ENCODE assay signal across 11 cellular contexts in the genomic region with DNA sequence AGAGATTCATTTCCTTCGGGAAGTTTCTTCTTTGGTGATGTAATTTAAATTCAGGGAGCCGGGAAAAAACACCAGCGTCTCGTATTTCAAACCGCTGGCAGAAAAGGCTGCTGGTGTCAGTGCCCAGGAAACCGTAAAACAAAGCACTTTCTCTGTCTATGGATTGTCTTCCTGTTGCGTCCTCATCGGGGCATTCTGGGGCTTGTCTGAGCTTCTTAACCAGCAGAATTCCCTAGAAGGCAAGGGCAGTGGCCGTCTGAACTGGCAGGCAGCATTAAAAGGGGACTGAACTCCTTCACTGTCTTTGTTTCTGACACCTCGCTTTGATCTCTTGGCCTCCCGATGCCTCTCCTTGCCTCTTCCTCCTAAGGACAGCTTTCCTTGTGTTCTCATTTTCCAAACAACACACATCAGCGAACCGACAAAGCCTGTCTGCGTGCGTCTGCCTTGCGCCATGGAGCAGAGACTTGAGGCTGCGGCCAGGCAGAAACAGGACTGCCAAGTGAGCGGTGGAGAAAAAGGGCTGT.
DNase-seq lines count a peak whose midpoint lies in the region; ATAC-seq, FAIRE-seq and TF ChIP-seq lines count a peak whose summit lies in the region.
"Had no signal": no experiment of that assay in that cellular context is flagged by ENCODE, and none has a peak within 500 bp of the region (broad histone marks: within the 10 kb centered on the region; RNA-seq: fewer than 3 reads in every experiment).

No MANE protein-coding gene starts in this region.

- BruUV-seq in endothelial cell of umbilical vein (replicated peaks; lab: Mats Ljungman, UMichigan), result TSS peak; percentile 99

- no peaks in the 10 kb centered on the region for H3K4me1 Mint-ChIP-seq in activated CD8-positive, alpha-beta T cell treated with anti-CD3 and anti-CD28 coated beads, Interleukin-2, amount 10 ng/mL, durations not matched to agents 7 days and 5 days (ENCODE audit: low read depth)
- no peaks in the 10 kb centered on the region for H3K4me1 Mint-ChIP-seq in activated naive CD8-positive, alpha-beta T cell treated with anti-CD3 and anti-CD28 coated beads for 36 hours
- H3K4me1 Mint-ChIP-seq: central memory CD8-positive, alpha-beta T cell had no signal

- no peaks in the 10 kb centered on the region for H3K79me2 ChIP-seq in endothelial cell of umbilical vein (ENCODE audit: control insufficient read depth, insufficient read depth, low read length)

- no peak for TF ChIP-seq CTCF in endothelial cell of umbilical vein (IDR thresholded peaks at IDR 0.05; ENCODE audit: extremely low read depth in 1 of 2, insufficient read depth in 1 of 2, low read depth in 1 of 2, low read length in 2 of 2)

- no peak for ATAC-seq in activated CD8-positive, alpha-beta T cell treated with anti-CD3 and anti-CD28 coated beads, Interleukin-2, amount 10 ng/mL, durations not matched to agents 7 days and 5 days
- ATAC-seq in GM18858 (IDR thresholded peaks at IDR 0.05; ENCODE audit: unreplicated experiment), result no peak
- ATAC-seq: GM12878 had no signal

- dilution Hi-C loops in endothelial cell of umbilical vein (cut with MboI; ENCODE audit: extremely low pct_ligation_motif_present, low sequenced_read_pairs), result no loop called here

- H3K9me3 Mint-ChIP-seq in activated CD8-positive, alpha-beta T cell treated with anti-CD3 and anti-CD28 coated beads, Interleukin-2, amount 10 ng/mL, durations not matched to agents 7 days and 5 days (ENCODE audit: insufficient read depth), result no peaks in the 10 kb centered on the region
- H3K9me3 Mint-ChIP-seq in activated naive CD8-positive, alpha-beta T cell treated with anti-CD3 and anti-CD28 coated beads for 36 hours, result no peaks in the 10 kb centered on the region

- H3K27ac ChIP-seq in endothelial cell of umbilical vein (ENCODE audit: insufficient read depth, low read depth, low read length), result peak overlapping the region; percentile 75

- H3K4me1 ChIP-seq in endothelial cell of umbilical vein (ENCODE audit: control insufficient read depth, extremely low read depth, insufficient read depth, low read length), result peaks cover 23% of the 10 kb centered on the region
- H3K4me1 ChIP-seq in neuron (ENCODE audit: insufficient read depth, low read length), result peaks cover 15% of the 10 kb centered on the region

- peak; percentile 95 for FAIRE-seq in endothelial cell of umbilical vein (lab: Jason Lieb, UNC)
- FAIRE-seq: GM12878 had no signal

- H3K36me3 ChIP-seq in endothelial cell of umbilical vein (ENCODE audit: control insufficient read depth in 2 of 2, extremely low read depth in 1 of 2, insufficient read depth in 2 of 2, low read length in 2 of 2) (no peaks in the 10 kb centered on the region), neuron (ENCODE audit: insufficient read depth, low read length) (no peaks in the 10 kb centered on the region)

- intact Hi-C loops in endothelial cell of umbilical vein (cut with micrococcal nuclease), result loop anchor here (1.0 to 5.0 kb wide), 7 partner anchors 10 to 597 kb away; no protein-coding TSS in a partner anchor

- H2AFZ ChIP-seq in endothelial cell of umbilical vein (ENCODE audit: low read depth, low read length) (peak overlapping the region; percentile 23), neuron (ENCODE audit: low read depth, low read length) (no peak overlapping the region)

- no peaks in the 10 kb centered on the region for H4K20me1 ChIP-seq in endothelial cell of umbilical vein (replicated peaks; ENCODE audit: control insufficient read depth, extremely low read depth, insufficient read depth, low read length)

- no peaks in the 10 kb centered on the region for H3K27me3 ChIP-seq in endothelial cell of umbilical vein (ENCODE audit: control insufficient read depth in 2 of 2, insufficient read depth in 2 of 2, low read length in 2 of 2)
- peaks cover 2% of the 10 kb centered on the region for H3K27me3 ChIP-seq in neuron (ENCODE audit: insufficient read depth, low read length)

- POLR2A ChIA-PET in endothelial cell of umbilical vein (lab: Charles Lee), result no interaction called here
- POLR2A ChIA-PET in activated CD8-positive, alpha-beta T cell treated with anti-CD3 and anti-CD28 coated beads, Interleukin-2, amount 10 ng/mL, durations not matched to agents 7 days and 5 days (lab: Charles Lee), result no interaction called here

- DNase-seq in DMS53 treated with DMSO at 0.1 percent for 48 hours (lab: John Stamatoyannopoulos, UW; ENCODE audit: unreplicated experiment) (peak; percentile 6), NCI-H2227 treated with DMSO at 0.1 percent for 48 hours (lab: John Stamatoyannopoulos, UW) (peak; percentile 11), endothelial cell of umbilical vein (ENCODE audit: low read depth, low spot score) (peak; percentile 94), NOMO-1 treated with DMSO at 0.1 percent for 48 hours (lab: John Stamatoyannopoulos, UW; ENCODE audit: unreplicated experiment) (no peak)
- DNase-seq in activated CD8-positive, alpha-beta T cell treated with anti-CD3 and anti-CD28 coated beads, Interleukin-2, amount 10 ng/mL, durations not matched to agents 7 days and 5 days, result no peak
- no peak for DNase-seq in activated naive CD8-positive, alpha-beta T cell treated with anti-CD3 and anti-CD28 coated beads for 36 hours
- DNase-seq: NCI-H524 had no signal

- H3K4me2 ChIP-seq in endothelial cell of umbilical vein (ENCODE audit: insufficient read depth, low read length), result peak overlapping the region; percentile 50

- no peaks in the 10 kb centered on the region for H3K9me3 ChIP-seq in endothelial cell of umbilical vein (replicated peaks; ENCODE audit: control insufficient read depth, insufficient read depth, low read length)
- no peaks in the 10 kb centered on the region for H3K9me3 ChIP-seq in neuron (ENCODE audit: low read length)

- no peak overlapping the region for H3K4me3 Mint-ChIP-seq in activated CD8-positive, alpha-beta T cell treated with anti-CD3 and anti-CD28 coated beads, Interleukin-2, amount 10 ng/mL, durations not matched to agents 7 days and 5 days
- H3K4me3 Mint-ChIP-seq in activated naive CD8-positive, alpha-beta T cell treated with anti-CD3 and anti-CD28 coated beads for 36 hours, result no peak overlapping the region
- H3K4me3 Mint-ChIP-seq: central memory CD8-positive, alpha-beta T cell had no signal

- H3K27me3 Mint-ChIP-seq in activated CD8-positive, alpha-beta T cell treated with anti-CD3 and anti-CD28 coated beads, Interleukin-2, amount 10 ng/mL, durations not matched to agents 7 days and 5 days (ENCODE audit: low read depth), result peaks cover 3% of the 10 kb centered on the region
- peaks cover 4% of the 10 kb centered on the region for H3K27me3 Mint-ChIP-seq in activated naive CD8-positive, alpha-beta T cell treated with anti-CD3 and anti-CD28 coated beads for 36 hours

- TF ChIP-seq POLR2A in endothelial cell of umbilical vein (IDR thresholded peaks at IDR 0.05; ENCODE audit: low read depth, low read length), result peak; percentile 54

- peak overlapping the region; percentile 52 for H3K9ac ChIP-seq in endothelial cell of umbilical vein (replicated peaks; ENCODE audit: extremely low read depth, insufficient read depth, low read length)

- H3K9me1 ChIP-seq in endothelial cell of umbilical vein (replicated peaks; ENCODE audit: control insufficient read depth, extremely low read depth, insufficient read depth, low read length), result no peaks in the 10 kb centered on the region

- CTCF ChIA-PET in endothelial cell of umbilical vein (lab: Charles Lee), result interaction anchor here (0.9 to 1.5 kb wide), 5 partner anchors 9 to 80 kb away, joined by 3 to 7 read pairs (median 4); no protein-coding TSS in a partner anchor
- CTCF ChIA-PET in activated CD8-positive, alpha-beta T cell treated with anti-CD3 and anti-CD28 coated beads, Interleukin-2, amount 10 ng/mL, durations not matched to agents 7 days and 5 days (lab: Charles Lee), result no interaction called here

- H3K4me3 ChIP-seq in endothelial cell of umbilical vein (replicated peaks in 1 of 3; ENCODE audit: insufficient read depth in 1 of 3, low read depth in 1 of 3, low read length in 3 of 3), result peak overlapping the region in 1 of 3 experiments; percentile 2
- peak overlapping the region; percentile 19 for H3K4me3 ChIP-seq in neuron (ENCODE audit: low read length)
- H3K4me3 ChIP-seq: GM12878 had no signal

- no peaks in the 10 kb centered on the region for H3K36me3 Mint-ChIP-seq in activated CD8-positive, alpha-beta T cell treated with anti-CD3 and anti-CD28 coated beads, Interleukin-2, amount 10 ng/mL, durations not matched to agents 7 days and 5 days (ENCODE audit: low read depth)
- H3K36me3 Mint-ChIP-seq in activated naive CD8-positive, alpha-beta T cell treated with anti-CD3 and anti-CD28 coated beads for 36 hours, result no peaks in the 10 kb centered on the region

- no peak overlapping the region for H3K27ac Mint-ChIP-seq in activated CD8-positive, alpha-beta T cell treated with anti-CD3 and anti-CD28 coated beads, Interleukin-2, amount 10 ng/mL, durations not matched to agents 7 days and 5 days
- no peak overlapping the region for H3K27ac Mint-ChIP-seq in activated naive CD8-positive, alpha-beta T cell treated with anti-CD3 and anti-CD28 coated beads for 36 hours

TF ChIP-seq in endothelial cell of umbilical vein, 7 proteins besides CTCF, POLR2A, EP300 and RAD21:
- TF ChIP-seq JUN (IDR thresholded peaks at IDR 0.05; ENCODE audit: borderline replicate concordance, insufficient read depth, insufficient read length, low read depth), result peak; percentile 54
- no peak for TF ChIP-seq MYC (IDR thresholded peaks at IDR 0.05; ENCODE audit: low read depth, low read length)
- TF ChIP-seq POLR2AphosphoS5 (IDR thresholded peaks at IDR 0.05; ENCODE audit: insufficient read depth, low read depth, low read length), result peak; percentile 49
- peak; percentile 90 for TF ChIP-seq GATA2 (IDR thresholded peaks at IDR 0.05; ENCODE audit: insufficient read depth, insufficient read length, low read depth, low read length)
- TF ChIP-seq FOS (IDR thresholded peaks at IDR 0.05; ENCODE audit: borderline replicate concordance, insufficient read depth, low read length), result peak; percentile 28
- TF ChIP-seq, protein P1, sequence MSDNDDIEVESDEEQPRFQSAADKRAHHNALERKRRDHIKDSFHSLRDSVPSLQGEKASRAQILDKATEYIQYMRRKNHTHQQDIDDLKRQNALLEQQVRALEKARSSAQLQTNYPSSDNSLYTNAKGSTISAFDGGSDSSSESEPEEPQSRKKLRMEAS (IDR thresholded peaks at IDR 0.05; ENCODE audit: insufficient read depth, insufficient read length), result no peak

Comparison
In these comparisons a context has a peak if more than half of its experiments do, and no peak if none do; other contexts are left out.
1. DNase-seq: peak in DMS53 treated with DMSO at 0.1 percent for 48 hours (single experiment), NCI-H2227 treated with DMSO at 0.1 percent for 48 hours (single experiment) and endothelial cell of umbilical vein (single experiment); none in NOMO-1 treated with DMSO at 0.1 percent for 48 hours (single experiment), activated CD8-positive, alpha-beta T cell treated with anti-CD3 and anti-CD28 coated beads, Interleukin-2, amount 10 ng/mL, durations not matched to agents 7 days and 5 days (single experiment) and activated naive CD8-positive, alpha-beta T cell treated with anti-CD3 and anti-CD28 coated beads for 36 hours (single experiment).